8 cellular contexts compared by ENCODE assay signal in the genomic region with DNA sequence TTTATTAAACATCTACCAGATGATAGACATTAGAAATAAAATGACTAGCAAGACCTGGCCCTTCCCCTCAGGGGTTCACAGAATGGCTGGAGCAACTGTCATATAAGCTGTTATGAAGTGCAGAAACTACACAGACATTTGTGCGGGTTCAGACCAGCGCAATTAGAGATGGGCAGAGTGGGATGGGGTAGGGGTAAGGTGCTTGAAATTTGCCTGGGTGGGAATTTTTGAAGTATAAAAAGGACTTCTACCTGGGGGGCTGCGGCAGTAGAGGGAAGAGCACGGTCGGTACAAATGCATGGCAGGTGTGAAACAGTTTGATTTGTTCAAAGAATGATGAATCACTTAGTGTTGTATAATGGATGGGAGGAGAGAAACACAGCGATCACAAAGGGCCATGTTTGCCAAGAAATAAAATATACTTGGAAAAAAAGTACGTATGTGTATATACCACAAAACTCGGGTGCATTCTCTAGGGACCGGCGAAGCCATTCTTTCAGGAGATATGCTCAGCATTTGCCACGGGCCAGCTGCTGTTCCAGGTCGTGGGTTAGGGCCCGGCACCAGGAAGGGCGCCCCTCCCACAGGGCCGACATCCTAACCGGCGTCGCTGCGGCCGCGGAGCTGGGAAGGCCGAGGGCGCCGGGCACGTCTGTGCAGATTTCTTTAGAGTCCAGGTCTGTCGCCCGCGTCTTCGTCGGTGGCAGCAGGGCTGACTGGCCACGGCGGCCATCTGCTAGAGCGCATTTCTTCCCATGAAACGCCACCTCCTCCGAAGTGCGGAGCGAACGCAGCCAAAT. TPM values are rescaled to one million over a fixed set of nuclear protein-coding genes. Genes with fewer than 3 reads are reported as not detected.
A peak's percentile ranks its signal among the peaks of the same experiment; 100 is the strongest.
DNase-seq lines count a peak whose midpoint lies in the region; ATAC-seq, FAIRE-seq and TF ChIP-seq lines count a peak whose summit lies in the region.

No MANE protein-coding gene starts in this region.

- no peak for TF ChIP-seq CTCF in Caco-2 (IDR thresholded peaks at IDR 0.05; ENCODE audit: insufficient read depth in 1 of 2, low read depth in 1 of 2, low read length in 1 of 2, severe bottlenecking in 1 of 2, unreplicated experiment in 1 of 2)

- no peaks in the 10 kb centered on the region for H3K9me3 ChIP-seq in Caco-2

- peaks cover 7% of the 10 kb centered on the region for H3K4me1 Mint-ChIP-seq in Caco-2 (ENCODE audit: low read depth, unreplicated experiment)
- H3K4me1 Mint-ChIP-seq in stimulated activated effector memory CD8-positive, alpha-beta T cell treated with anti-CD3 and anti-CD28 coated beads, Interleukin-12 subunit alpha, Interleukin-12 subunit beta, amount 100 ng/mL, for 72 hours: peaks cover 38% of the 10 kb centered on the region

- peak overlapping the region; percentile 71 for H3K27ac ChIP-seq in layer of hippocampus (ENCODE audit: low read depth, low read length)

- CTCF ChIA-PET in Caco-2 (lab: Charles Lee): interaction anchor here (0.6 to 3.6 kb wide), 6 partner anchors 8 to 452 kb away, joined by 3 to 51 read pairs (median 6); partner anchors contain the start of gene SIRT5

- BruUV-seq in Caco-2 (replicated peaks; lab: Mats Ljungman, UMichigan): TSS peak; percentile 71

- DNase-seq in Caco-2: peak; percentile 53 to 67
- DNase-seq in RCC 7860 (ENCODE audit: low spot score): peak; percentile 17
- DNase-seq in cerebellar cortex (ENCODE audit: low spot score): peak; percentile 30
- DNase-seq in stimulated activated effector memory CD8-positive, alpha-beta T cell treated with anti-CD3 and anti-CD28 coated beads, Interleukin-12 subunit alpha, Interleukin-12 subunit beta, amount 100 ng/mL, for 72 hours (ENCODE audit: low spot score in 2 of 2): peak; percentile 19 to 61
- DNase-seq in foreskin melanocyte: no peak

- no peaks in the 10 kb centered on the region; the same call in 1 of the 2 replicates for H3K4me1 ChIP-seq in Caco-2

- H3K27me3 ChIP-seq in Caco-2 (replicated peaks; ENCODE audit: control insufficient read depth, insufficient read depth, low read length) (no peaks in the 10 kb centered on the region), layer of hippocampus (ENCODE audit: control insufficient read depth, insufficient read depth, low read length) (no peaks in the 10 kb centered on the region)

- peak overlapping the region; percentile 100 for H3K4me3 Mint-ChIP-seq in Caco-2 (ENCODE audit: unreplicated experiment)
- peak overlapping the region; percentile 99 for H3K4me3 Mint-ChIP-seq in stimulated activated effector memory CD8-positive, alpha-beta T cell treated with anti-CD3 and anti-CD28 coated beads, Interleukin-12 subunit alpha, Interleukin-12 subunit beta, amount 100 ng/mL, for 72 hours

- POLR2A ChIA-PET in Caco-2 (lab: Charles Lee): interaction anchor here (1.2 to 2.9 kb wide), 5 partner anchors 10 to 286 kb away, joined by 3 to 30 read pairs (median 14); partner anchors contain the start of genes SIRT5 and TBC1D7

- no peaks in the 10 kb centered on the region for H3K27me3 Mint-ChIP-seq in Caco-2 (ENCODE audit: insufficient read depth, unreplicated experiment)

- 0 out of 2 replicates have a peak, but pooled peaks cover 1% of the 10 kb centered on the region for H3K36me3 ChIP-seq in Caco-2 (ENCODE audit: control insufficient read depth, insufficient read depth, low read length)

- H3K36me3 Mint-ChIP-seq in Caco-2 (ENCODE audit: insufficient read depth, unreplicated experiment): peaks cover 50% of the 10 kb centered on the region
- peaks cover 53% of the 10 kb centered on the region for H3K36me3 Mint-ChIP-seq in stimulated activated effector memory CD8-positive, alpha-beta T cell treated with anti-CD3 and anti-CD28 coated beads, Interleukin-12 subunit alpha, Interleukin-12 subunit beta, amount 100 ng/mL, for 72 hours

- H3K4me3 ChIP-seq in Caco-2 (ENCODE audit: low read depth, low read length): peak overlapping the region; percentile 87

- H3K27ac Mint-ChIP-seq in Caco-2 (ENCODE audit: unreplicated experiment): peak overlapping the region; percentile 98
- H3K27ac Mint-ChIP-seq in stimulated activated effector memory CD8-positive, alpha-beta T cell treated with anti-CD3 and anti-CD28 coated beads, Interleukin-12 subunit alpha, Interleukin-12 subunit beta, amount 100 ng/mL, for 72 hours: peak overlapping the region; percentile 99

- FAIRE-seq in RCC 7860 (lab: Jason Lieb, UNC): no peak

- intact Hi-C loops in Caco-2 (cut with micrococcal nuclease; ENCODE audit: unreplicated experiment): no loop called here

- no peaks in the 10 kb centered on the region for H3K9me3 Mint-ChIP-seq in Caco-2 (ENCODE audit: unreplicated experiment)
- no peaks in the 10 kb centered on the region for H3K9me3 Mint-ChIP-seq in stimulated activated effector memory CD8-positive, alpha-beta T cell treated with anti-CD3 and anti-CD28 coated beads, Interleukin-12 subunit alpha, Interleukin-12 subunit beta, amount 100 ng/mL, for 72 hours

- peak; percentile 22 for ATAC-seq in GM19438 (IDR thresholded peaks at IDR 0.05; ENCODE audit: low read depth, unreplicated experiment)
- ATAC-seq in HG03460 (IDR thresholded peaks at IDR 0.05; ENCODE audit: unreplicated experiment): peak; percentile 18
- peak; percentile 39 for ATAC-seq in stimulated activated effector memory CD8-positive, alpha-beta T cell treated with anti-CD3 and anti-CD28 coated beads, Interleukin-12 subunit alpha, Interleukin-12 subunit beta, amount 100 ng/mL, for 72 hours

RNA-seq across cellular contexts. Expression of gene NOL7, which starts 0.8 kb away (rescaled TPM):
- total RNA-seq in Caco-2 (2022): 85.4 and 92.9 TPM in 2 replicates

RNA-seq across cellular contexts. Expression of gene SIRT5, which starts 39.9 kb away (rescaled TPM):
- 17.9 and 19.0 TPM in 2 replicates for total RNA-seq in Caco-2 (2022)
